25 cellular contexts compared by ENCODE assay signal in the genomic region with DNA sequence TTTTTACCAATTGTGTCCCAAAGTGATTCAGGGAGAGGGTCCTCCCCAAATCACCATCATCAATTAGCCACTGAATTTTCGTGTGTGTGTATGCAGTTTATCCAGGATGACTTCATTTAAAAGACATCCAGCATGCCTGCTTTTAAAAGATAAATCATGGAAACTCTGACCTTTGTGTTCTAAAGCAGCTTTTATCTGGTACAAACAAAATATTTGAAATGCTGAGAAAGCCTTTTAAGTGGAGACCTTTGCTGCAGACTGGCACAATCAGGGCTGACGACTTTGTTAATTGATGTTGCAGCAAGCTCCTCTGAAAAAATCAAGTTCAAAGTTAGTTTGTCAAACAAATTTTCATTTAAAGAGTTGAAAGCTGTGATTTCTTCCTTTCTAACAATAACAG.
"Had no signal": no experiment of that assay in that cellular context is flagged by ENCODE, and none has a peak within 500 bp of the region (broad histone marks: within the 10 kb centered on the region; RNA-seq: fewer than 3 reads in every experiment).

No MANE protein-coding gene starts in this region.

- H3K4me1 ChIP-seq: ascending aorta, body of pancreas had no signal

- H3K9me3 ChIP-seq: ascending aorta, body of pancreas, SK-N-SH had no signal

- H3K4me3 Mint-ChIP-seq: activated CD8-positive, alpha-beta memory T cell treated with anti-CD3 and anti-CD28 coated beads, Interleukin-2, amount 10 ng/mL, durations not matched to agents 7 days and 5 days; activated naive CD4-positive, alpha-beta T cell treated with anti-CD3 and anti-CD28 coated beads, Interleukin-2, amount 50 U/mL, for 24 hours; activated T-cell treated with anti-CD3 and anti-CD28 coated beads, Interleukin-2, amount 50 U/mL, for 24 hours; activated T-helper 1 cell treated with anti-CD3 and anti-CD28 coated beads, Interleukin-12 subunit alpha, Interleukin-12 subunit beta, Interleukin-2, Interleukin-4 antibody, amounts not matched to agents 30 ng/mL and 10 ng/mL and 1 ng/mL, durations not matched to agents 14 hours and 24 hours and 36 hours; WTC11 had no signal

- FAIRE-seq: bronchial epithelial cell had no signal

- H3K27me3 ChIP-seq: ascending aorta, body of pancreas had no signal

- ATAC-seq: activated CD8-positive, alpha-beta memory T cell treated with anti-CD3 and anti-CD28 coated beads, Interleukin-2, amount 10 ng/mL, durations not matched to agents 7 days and 5 days; body of pancreas; Right ventricle myocardium inferior; WTC11 had no signal

- DNase-seq: activated CD4-positive, alpha-beta T cell treated with anti-CD3 and anti-CD28 coated beads for 48 hours; activated CD4-positive, alpha-beta T cell treated with anti-CD3 and anti-CD28 coated beads, Interleukin-2, amount 50 U/mL, for 4 hours; activated CD4-positive, CD25-positive, alpha-beta regulatory T cell treated with anti-CD3 and anti-CD28 coated beads, Interleukin-2, amount 50 U/mL, for 72 hours; activated CD8-positive, alpha-beta memory T cell treated with anti-CD3 and anti-CD28 coated beads, Interleukin-2, amount 10 ng/mL, durations not matched to agents 7 days and 5 days; activated effector memory CD4-positive, alpha-beta T cell treated with Interleukin-2 at 50 U/mL for 16 hours; activated naive CD4-positive, alpha-beta T cell; activated T-cell treated with anti-CD3 and anti-CD28 coated beads, Interleukin-2, amount 50 U/mL, for 24 hours; body of pancreas; central memory CD4-positive, alpha-beta T cell; NCI-H1105 treated with DMSO at 0.1 percent for 48 hours; NCI-H146; NCI-H187 treated with DMSO at 0.1 percent for 48 hours; NCI-H2081 treated with DMSO at 0.1 percent for 48 hours; NCI-H2171 treated with DMSO at 0.1 percent for 48 hours; NCI-H226; NCI-H526; NCI-H774; RPMI8226; SK-N-SH had no signal

- H3K4me3 ChIP-seq: ascending aorta, body of pancreas had no signal

- H3K36me3 ChIP-seq: ascending aorta had no signal

- H3K36me3 Mint-ChIP-seq: activated CD8-positive, alpha-beta memory T cell treated with anti-CD3 and anti-CD28 coated beads, Interleukin-2, amount 10 ng/mL, durations not matched to agents 7 days and 5 days; activated naive CD4-positive, alpha-beta T cell treated with anti-CD3 and anti-CD28 coated beads, Interleukin-2, amount 50 U/mL, for 24 hours had no signal

- H3K4me2 ChIP-seq: SK-N-SH had no signal

- H3K9ac ChIP-seq: SK-N-SH had no signal

- H3K4me1 Mint-ChIP-seq: activated CD8-positive, alpha-beta memory T cell treated with anti-CD3 and anti-CD28 coated beads, Interleukin-2, amount 10 ng/mL, durations not matched to agents 7 days and 5 days; activated naive CD4-positive, alpha-beta T cell treated with anti-CD3 and anti-CD28 coated beads, Interleukin-2, amount 50 U/mL, for 24 hours; WTC11 had no signal

- H3K27me3 Mint-ChIP-seq: activated CD8-positive, alpha-beta memory T cell treated with anti-CD3 and anti-CD28 coated beads, Interleukin-2, amount 10 ng/mL, durations not matched to agents 7 days and 5 days had no signal

- H3K27ac Mint-ChIP-seq: activated CD8-positive, alpha-beta memory T cell treated with anti-CD3 and anti-CD28 coated beads, Interleukin-2, amount 10 ng/mL, durations not matched to agents 7 days and 5 days; activated naive CD4-positive, alpha-beta T cell treated with anti-CD3 and anti-CD28 coated beads, Interleukin-2, amount 50 U/mL, for 24 hours; activated T-cell treated with anti-CD3 and anti-CD28 coated beads, Interleukin-2, amount 50 U/mL, for 24 hours; activated T-helper 1 cell treated with anti-CD3 and anti-CD28 coated beads, Interleukin-12 subunit alpha, Interleukin-12 subunit beta, Interleukin-2, Interleukin-4 antibody, amounts not matched to agents 30 ng/mL and 10 ng/mL and 1 ng/mL, durations not matched to agents 14 hours and 24 hours and 36 hours; WTC11 had no signal

- H3K27ac ChIP-seq: ascending aorta, body of pancreas had no signal
